ENCODE assay signal across 35 cellular contexts in genomic region chr20:48383252-48383651, GRCh38.
DNase-seq lines count a peak whose midpoint lies in the region; ATAC-seq, FAIRE-seq and TF ChIP-seq lines count a peak whose summit lies in the region.
"Had no signal": no experiment of that assay in that cellular context is flagged by ENCODE, and none has a peak within 500 bp of the region (broad histone marks: within the 10 kb centered on the region; RNA-seq: fewer than 3 reads in every experiment).

No MANE protein-coding gene starts in this region.

- H3K36me3 Mint-ChIP-seq in progenitor cell of endocrine pancreas (ENCODE audit: insufficient read depth), result no peaks in the 10 kb centered on the region
- H3K36me3 Mint-ChIP-seq: CD14-positive monocyte; CD4-positive, alpha-beta memory T cell; CD4-positive, CD25-positive, alpha-beta regulatory T cell; CD8-positive, alpha-beta T cell had no signal

- CTCF ChIA-PET in HepG2 (lab: Yijun Ruan, JAX; ENCODE audit: low intra/inter-chr PET ratio, low total read pairs), result no interaction called here

- BruUV-seq in HepG2 (replicated peaks; lab: Mats Ljungman, UMichigan), result no TSS peak

- POLR2A ChIA-PET in HepG2 (lab: Yijun Ruan, JAX), result interaction anchor here (3.3 kb wide), 1 partner anchor 11 kb away, joined by 30 read pairs; no protein-coding TSS in a partner anchor

- TF ChIP-seq EP300 in HepG2 (IDR thresholded peaks at IDR 0.05; ENCODE audit: low read depth in 2 of 2, low read length in 2 of 2) (no peak), HepG2 (CRISPR knock-in tag; IDR thresholded peaks at IDR 0.05; ENCODE audit: borderline replicate concordance) (no peak)

- no peak for TF ChIP-seq RAD21 in HepG2 (CRISPR knock-in tag; IDR thresholded peaks at IDR 0.05)

- ATAC-seq in HepG2, result no peak
- ATAC-seq in right lobe of liver, result no peak
- no peak for ATAC-seq in right cardiac atrium
- ATAC-seq: A549; CD8-positive, alpha-beta T cell had no signal

- TF ChIP-seq CTCF in HepG2 (CRISPR knock-in tag; IDR thresholded peaks at IDR 0.05) (no peak), right lobe of liver (IDR thresholded peaks at IDR 0.05) (no peak), OCI-LY3 (IDR thresholded peaks at IDR 0.05; ENCODE audit: low read depth, low read length) (no peak), progenitor cell of endocrine pancreas (IDR thresholded peaks at IDR 0.05; ENCODE audit: unreplicated experiment) (no peak)

- H3K27me3 ChIP-seq in HepG2 (ENCODE audit: control insufficient read depth in 1 of 2, insufficient read depth in 2 of 2, low read length in 2 of 2) (no peaks in the 10 kb centered on the region), right lobe of liver (no peaks in the 10 kb centered on the region), OCI-LY3 (ENCODE audit: low read depth, low read length) (no peaks in the 10 kb centered on the region), right cardiac atrium (ENCODE audit: control insufficient read depth, insufficient read depth) (no peaks in the 10 kb centered on the region)
- H3K27me3 ChIP-seq: BE2C; BLaER1; BLaER1 treated with 17β-estradiol and CSF1 and Interleukin-3, amounts not matched to agents 10 nM and 100 nM had no signal

- FAIRE-seq in HepG2 (lab: Jason Lieb, UNC), result no peak
- FAIRE-seq: A204.1, A549, D721Med had no signal

- no peak overlapping the region for H3K4me3 Mint-ChIP-seq in progenitor cell of endocrine pancreas (ENCODE audit: low read depth)
- H3K4me3 Mint-ChIP-seq: B cell; CD14-positive monocyte; CD4-positive, alpha-beta memory T cell; CD4-positive, alpha-beta T cell; CD4-positive, CD25-positive, alpha-beta regulatory T cell; CD8-positive, alpha-beta memory T cell; CD8-positive, alpha-beta T cell had no signal

- H3K27ac Mint-ChIP-seq in progenitor cell of endocrine pancreas, result peak overlapping the region; percentile 50
- H3K27ac Mint-ChIP-seq: B cell; CD14-positive monocyte; CD4-positive, alpha-beta memory T cell; CD4-positive, alpha-beta T cell; CD4-positive, CD25-positive, alpha-beta regulatory T cell; CD8-positive, alpha-beta memory T cell; CD8-positive, alpha-beta T cell had no signal

- H3K4me2 ChIP-seq in HepG2 (ENCODE audit: low read depth, low read length), result no peak overlapping the region
- peak overlapping the region; percentile 21 for H3K4me2 ChIP-seq in OCI-LY3 (ENCODE audit: low read length)
- H3K4me2 ChIP-seq: A549; BLaER1; BLaER1 treated with 17β-estradiol and CSF1 and Interleukin-3, amounts not matched to agents 10 nM and 100 nM had no signal

- TF ChIP-seq POLR2A in HepG2 (IDR thresholded peaks at IDR 0.05; ENCODE audit: insufficient read depth in 1 of 2, low read depth in 2 of 2, low read length in 2 of 2) (no peak), right lobe of liver (IDR thresholded peaks at IDR 0.05) (no peak)

- no peak overlapping the region for H2AFZ ChIP-seq in HepG2 (ENCODE audit: low read length)
- H2AFZ ChIP-seq in OCI-LY3 (ENCODE audit: low read depth, low read length), result no peak overlapping the region

- no peaks in the 10 kb centered on the region for H3K27me3 Mint-ChIP-seq in progenitor cell of endocrine pancreas

- H3K27ac ChIP-seq in HepG2 (ENCODE audit: extremely low read length, insufficient read depth, low read length), result no peak overlapping the region
- no peak overlapping the region for H3K27ac ChIP-seq in right lobe of liver
- H3K27ac ChIP-seq in OCI-LY3 (ENCODE audit: low read length), result no peak overlapping the region
- H3K27ac ChIP-seq in right cardiac atrium (ENCODE audit: low read length), result no peak overlapping the region
- H3K27ac ChIP-seq: 22Rv1; A549; BLaER1; BLaER1 treated with 17β-estradiol and CSF1 and Interleukin-3, amounts not matched to agents 10 nM and 100 nM; C4-2B had no signal

- in situ Hi-C loops in HepG2 (cut with HindIII; ENCODE audit: extremely low pct_ligation_motif_present, low pct_unique_long_range_greater_than_20kb), result no loop called here

- H3K79me2 ChIP-seq in HepG2 (ENCODE audit: insufficient read depth, low read length), result no peaks in the 10 kb centered on the region
- no peaks in the 10 kb centered on the region for H3K79me2 ChIP-seq in OCI-LY3 (ENCODE audit: low read length)

- intact Hi-C loops in HepG2 (cut with micrococcal nuclease; ENCODE audit: unreplicated experiment), result no loop called here
- intact Hi-C loops in right lobe of liver (cut with DNase I), result no loop called here
- intact Hi-C loops in right cardiac atrium (cut with DNase I), result no loop called here

- H3K9me3 ChIP-seq in HepG2 (ENCODE audit: low read length) (no peaks in the 10 kb centered on the region), right lobe of liver (no peaks in the 10 kb centered on the region), OCI-LY3 (ENCODE audit: insufficient read depth, low read length) (no peaks in the 10 kb centered on the region), right cardiac atrium (ENCODE audit: control insufficient read depth, low read length) (no peaks in the 10 kb centered on the region)
- H3K9me3 ChIP-seq: A549, BE2C, BLaER1, Caco-2 had no signal

- no peak overlapping the region for H3K9ac ChIP-seq in HepG2 (ENCODE audit: insufficient read depth, low read depth, low read length)
- H3K9ac ChIP-seq in OCI-LY3 (ENCODE audit: low read length), result no peak overlapping the region
- H3K9ac ChIP-seq: BLaER1; BLaER1 treated with 17β-estradiol and CSF1 and Interleukin-3, amounts not matched to agents 10 nM and 100 nM had no signal

- H3K4me1 Mint-ChIP-seq in progenitor cell of endocrine pancreas (ENCODE audit: low read depth), result peaks cover 31% of the 10 kb centered on the region
- H3K4me1 Mint-ChIP-seq: B cell; CD14-positive monocyte; CD4-positive, alpha-beta memory T cell; CD4-positive, CD25-positive, alpha-beta regulatory T cell; CD8-positive, alpha-beta memory T cell had no signal

- WGBS in HepG2 (ENCODE audit: low lambda C conversion rate), result 94% methylated on average over 3 of the region's 3 CpGs
- WGBS in right lobe of liver (ENCODE audit: insufficient coverage, low coverage, low lambda C conversion rate, missing lambda C conversion rate), result 84% methylated on average over 3 of the region's 3 CpGs
- WGBS in right cardiac atrium, result 95% methylated on average over 3 of the region's 3 CpGs

- no peaks in the 10 kb centered on the region for H3K9me3 Mint-ChIP-seq in progenitor cell of endocrine pancreas (ENCODE audit: low read depth)
- H3K9me3 Mint-ChIP-seq: CD4-positive, alpha-beta T cell; CD8-positive, alpha-beta T cell had no signal

- no peaks in the 10 kb centered on the region for H4K20me1 ChIP-seq in HepG2 (ENCODE audit: insufficient read depth, low read length)
- H4K20me1 ChIP-seq in OCI-LY3 (ENCODE audit: insufficient read depth, low read length), result no peaks in the 10 kb centered on the region
- H4K20me1 ChIP-seq: BLaER1; BLaER1 treated with 17β-estradiol and CSF1 and Interleukin-3, amounts not matched to agents 10 nM and 100 nM had no signal

- H3K36me3 ChIP-seq in HepG2 (replicated peaks in 1 of 2; ENCODE audit: control insufficient read depth in 1 of 2, insufficient read depth in 2 of 2, low read length in 2 of 2), result no peaks in the 10 kb centered on the region
- H3K36me3 ChIP-seq in right lobe of liver, result no peaks in the 10 kb centered on the region
- H3K36me3 ChIP-seq in OCI-LY3 (replicated peaks; ENCODE audit: low read depth, low read length), result no peaks in the 10 kb centered on the region
- H3K36me3 ChIP-seq: BE2C; BLaER1; BLaER1 treated with 17β-estradiol and CSF1 and Interleukin-3, amounts not matched to agents 10 nM and 100 nM had no signal

- H3K4me1 ChIP-seq in HepG2 (ENCODE audit: insufficient read depth, low read length) (peaks cover 62% of the 10 kb centered on the region), right lobe of liver (no peaks in the 10 kb centered on the region), OCI-LY3 (ENCODE audit: low read length) (peaks cover 17% of the 10 kb centered on the region), right cardiac atrium (ENCODE audit: control insufficient read depth, insufficient read depth, low read length) (no peaks in the 10 kb centered on the region)
- H3K4me1 ChIP-seq: A549; BLaER1; BLaER1 treated with 17β-estradiol and CSF1 and Interleukin-3, amounts not matched to agents 10 nM and 100 nM had no signal

- H3K4me3 ChIP-seq in HepG2 (replicated peaks in 1 of 3; ENCODE audit: insufficient read depth in 1 of 3, low read depth in 2 of 3, low read length in 3 of 3) (no peak overlapping the region), right lobe of liver (no peak overlapping the region), OCI-LY3 (ENCODE audit: low read length) (no peak overlapping the region), right cardiac atrium (ENCODE audit: low read length) (no peak overlapping the region)
- H3K4me3 ChIP-seq: A549; BLaER1; BLaER1 treated with 17β-estradiol and CSF1 and Interleukin-3, amounts not matched to agents 10 nM and 100 nM had no signal

- DNase-seq in HepG2 (ENCODE audit: low spot score) (no peak), right lobe of liver (no peak), progenitor cell of endocrine pancreas (ENCODE audit: low spot score, unreplicated experiment) (no peak), right cardiac atrium (no peak), NAMALWA (ENCODE audit: low spot score) (no peak)
- DNase-seq: 8988T; ACHN; AML-193; BE2C; C1 segment of cervical spinal cord; Caco-2; Calu3; CD4-positive, alpha-beta memory T cell; CD4-positive, alpha-beta T cell; CD4-positive, CD25-positive, alpha-beta regulatory T cell; CD8-positive, alpha-beta memory T cell; CD8-positive, alpha-beta T cell; COR-L47; DMS 273 treated with DMSO at 0.1 percent for 48 hours; DMS153; DMS53; DMS79; DMS79 treated with DMSO at 0.1 percent for 48 hours; DND-41; EL had no signal

TF ChIP-seq in HepG2, 621 proteins besides CTCF, POLR2A, EP300 and RAD21 (continues in another document):
- no peak for TF ChIP-seq ZNF788 (CRISPR knock-in tag; IDR thresholded peaks at IDR 0.05; ENCODE audit: borderline replicate concordance)
- TF ChIP-seq CREB1 (IDR thresholded peaks at IDR 0.05), result peak; percentile 58; the same call in 1 of the 2 replicates
- no peak for TF ChIP-seq CREB1 (CRISPR knock-in tag; IDR thresholded peaks at IDR 0.05)
- no peak for TF ChIP-seq XRCC5 (optimal IDR thresholded peaks at IDR 0.05; ENCODE audit: low read length)
- no peak for TF ChIP-seq ZNF816 (CRISPR knock-in tag; IDR thresholded peaks at IDR 0.05; ENCODE audit: borderline replicate concordance)
- no peak for TF ChIP-seq JUNB (CRISPR knock-in tag; IDR thresholded peaks at IDR 0.05; ENCODE audit: borderline replicate concordance)
- no peak for TF ChIP-seq ZFAT (CRISPR knock-in tag; conservative IDR thresholded peaks at IDR 0.05)
- TF ChIP-seq ATF7 (IDR thresholded peaks at IDR 0.05), result peak; percentile 94
- TF ChIP-seq ATF7 (CRISPR knock-in tag; IDR thresholded peaks at IDR 0.05), result no peak
- TF ChIP-seq SMC3 (IDR thresholded peaks at IDR 0.05; ENCODE audit: low read length), result no peak
